Comparison of ENCODE assay signal across 10 cellular contexts in the genomic region with DNA sequence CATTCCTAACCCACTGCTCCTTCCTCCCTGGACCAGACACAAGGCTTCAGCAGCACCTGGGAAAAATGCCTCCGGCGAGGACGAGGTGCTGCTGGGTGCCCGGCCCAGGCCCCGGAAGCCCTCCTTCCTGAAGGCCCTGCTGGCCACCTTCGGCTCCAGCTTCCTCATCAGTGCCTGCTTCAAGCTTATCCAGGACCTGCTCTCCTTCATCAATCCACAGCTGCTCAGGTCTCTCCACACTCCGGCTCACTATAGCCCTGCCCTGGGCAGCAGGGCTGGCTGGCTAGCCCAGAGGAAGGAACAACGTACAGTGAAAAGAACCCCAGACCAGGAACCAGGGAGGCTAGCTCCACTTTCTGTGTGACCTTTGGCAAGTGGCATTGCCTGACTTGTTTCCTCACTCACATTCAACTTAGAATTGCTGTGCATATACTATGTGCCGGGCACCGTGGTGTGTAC. TPM values are rescaled to one million over a fixed set of nuclear protein-coding genes. Genes with fewer than 3 reads are reported as not detected.
DNase-seq lines count a peak whose midpoint lies in the region; ATAC-seq and TF ChIP-seq lines count a peak whose summit lies in the region.
"Had no signal": no experiment of that assay in that cellular context is flagged by ENCODE, and none has a peak within 500 bp of the region (broad histone marks: within the 10 kb centered on the region; RNA-seq: fewer than 3 reads in every experiment).

No MANE protein-coding gene starts in this region.

- H3K27ac ChIP-seq in mesendoderm (ENCODE audit: low read depth, low read length) (peak overlapping the region; percentile 52), upper lobe of left lung (peak overlapping the region; percentile 63 to 86 (median 82))

- H3K9me3 Mint-ChIP-seq in activated CD4-positive, alpha-beta memory T cell treated with anti-CD3 and anti-CD28 coated beads, Interleukin-2, amount 10 ng/mL, durations not matched to agents 7 days and 5 days, result no peaks in the 10 kb centered on the region
- H3K9me3 Mint-ChIP-seq in activated CD4-positive, alpha-beta memory T cell treated with anti-CD3 and anti-CD28 coated beads for 36 hours, result no peaks in the 10 kb centered on the region
- H3K9me3 Mint-ChIP-seq in brain, result peaks cover 0 to 4% (median 0%) of the 10 kb centered on the region in 5 experiments

- H3K27ac Mint-ChIP-seq in activated CD4-positive, alpha-beta memory T cell treated with anti-CD3 and anti-CD28 coated beads, Interleukin-2, amount 10 ng/mL, durations not matched to agents 7 days and 5 days, result peak overlapping the region; percentile 85
- no peak overlapping the region for H3K27ac Mint-ChIP-seq in activated CD4-positive, alpha-beta memory T cell treated with anti-CD3 and anti-CD28 coated beads for 36 hours
- peak overlapping the region in 4 of 5 experiments; percentile 22 to 77 (median 36) for H3K27ac Mint-ChIP-seq in brain

- peaks cover 32% of the 10 kb centered on the region for H3K4me1 Mint-ChIP-seq in activated CD4-positive, alpha-beta memory T cell treated with anti-CD3 and anti-CD28 coated beads, Interleukin-2, amount 10 ng/mL, durations not matched to agents 7 days and 5 days
- peaks cover 14% of the 10 kb centered on the region for H3K4me1 Mint-ChIP-seq in activated CD4-positive, alpha-beta memory T cell treated with anti-CD3 and anti-CD28 coated beads for 36 hours (ENCODE audit: low read depth)
- peaks cover 24% of the 10 kb centered on the region for H3K4me1 Mint-ChIP-seq in brain

- H3K36me3 Mint-ChIP-seq in activated CD4-positive, alpha-beta memory T cell treated with anti-CD3 and anti-CD28 coated beads, Interleukin-2, amount 10 ng/mL, durations not matched to agents 7 days and 5 days (ENCODE audit: low read depth), result no peaks in the 10 kb centered on the region
- no peaks in the 10 kb centered on the region for H3K36me3 Mint-ChIP-seq in activated CD4-positive, alpha-beta memory T cell treated with anti-CD3 and anti-CD28 coated beads for 36 hours
- H3K36me3 Mint-ChIP-seq in brain, result no peaks in the 10 kb centered on the region

- H3K4me2 ChIP-seq in mesendoderm (ENCODE audit: low read length), result no peak overlapping the region

- peak overlapping the region; percentile 59 for H3K56ac ChIP-seq in mesendoderm (ENCODE audit: low read length)

- peak overlapping the region; percentile 89 for H3K4ac ChIP-seq in mesendoderm (ENCODE audit: low read depth, low read length)

- peaks cover 7% of the 10 kb centered on the region for H3K27me3 Mint-ChIP-seq in activated CD4-positive, alpha-beta memory T cell treated with anti-CD3 and anti-CD28 coated beads, Interleukin-2, amount 10 ng/mL, durations not matched to agents 7 days and 5 days
- H3K27me3 Mint-ChIP-seq in activated CD4-positive, alpha-beta memory T cell treated with anti-CD3 and anti-CD28 coated beads for 36 hours, result no peaks in the 10 kb centered on the region
- H3K27me3 Mint-ChIP-seq in brain, result peaks cover 14% of the 10 kb centered on the region

- TF ChIP-seq EP300 in upper lobe of left lung (IDR thresholded peaks at IDR 0.05), result no peak

- no peak overlapping the region for H4K5ac ChIP-seq in mesendoderm (ENCODE audit: low read length)

- H4K8ac ChIP-seq in mesendoderm (ENCODE audit: low read depth, low read length), result no peak overlapping the region

- H3K79me2 ChIP-seq in mesendoderm (ENCODE audit: control insufficient read depth, insufficient read depth, low read length), result no peaks in the 10 kb centered on the region

- H3K79me1 ChIP-seq in mesendoderm (ENCODE audit: low read length), result no peaks in the 10 kb centered on the region

- no peak for TF ChIP-seq POLR2A in upper lobe of left lung (IDR thresholded peaks at IDR 0.05)

- no peaks in the 10 kb centered on the region for H3K27me3 ChIP-seq in mesendoderm (ENCODE audit: insufficient read depth, low read length, poor library complexity)
- H3K27me3 ChIP-seq in upper lobe of left lung, result no peaks in the 10 kb centered on the region

- DNase-seq in activated CD4-positive, alpha-beta memory T cell treated with anti-CD3 and anti-CD28 coated beads, Interleukin-2, amount 10 ng/mL, durations not matched to agents 7 days and 5 days, result no peak
- DNase-seq in activated CD4-positive, alpha-beta memory T cell treated with anti-CD3 and anti-CD28 coated beads for 36 hours, result no peak
- no peak for DNase-seq in mesendoderm
- DNase-seq in upper lobe of left lung, result no peak
- DNase-seq in cerebellum (ENCODE audit: low spot score), result no peak
- DNase-seq: activated CD4-positive, alpha-beta T cell treated with anti-CD3 and anti-CD28 coated beads for 4 hours; occipital lobe had no signal

- POLR2A ChIA-PET in activated CD4-positive, alpha-beta memory T cell treated with anti-CD3 and anti-CD28 coated beads, Interleukin-2, amount 10 ng/mL, durations not matched to agents 7 days and 5 days (lab: Charles Lee), result interaction anchor here (1.3 to 1.9 kb wide), 5 partner anchors 10 to 288 kb away, joined by 3 to 7 read pairs (median 4); a partner anchor contains a TSS
- POLR2A ChIA-PET in activated CD4-positive, alpha-beta memory T cell treated with anti-CD3 and anti-CD28 coated beads for 36 hours (lab: Charles Lee), result no interaction called here

- no peak overlapping the region for H2BK15ac ChIP-seq in mesendoderm (replicated peaks; ENCODE audit: low read depth)

- no peaks in the 10 kb centered on the region for H3K9me3 ChIP-seq in upper lobe of left lung

- CTCF ChIA-PET in activated CD4-positive, alpha-beta memory T cell treated with anti-CD3 and anti-CD28 coated beads, Interleukin-2, amount 10 ng/mL, durations not matched to agents 7 days and 5 days (lab: Charles Lee), result interaction anchor here (1.1 to 1.4 kb wide), 2 partner anchors 30 to 33 kb away, joined by 4 to 5 read pairs; no protein-coding TSS in a partner anchor
- CTCF ChIA-PET in activated CD4-positive, alpha-beta memory T cell treated with anti-CD3 and anti-CD28 coated beads for 36 hours (lab: Charles Lee), result interaction anchor here (0.9 to 2.0 kb wide), 5 partner anchors 31 to 264 kb away, joined by 3 to 5 read pairs (median 4); a partner anchor contains a TSS

- H3K36me3 ChIP-seq in mesendoderm (ENCODE audit: control insufficient read depth, insufficient read depth, low read length), result no peaks in the 10 kb centered on the region
- no peaks in the 10 kb centered on the region for H3K36me3 ChIP-seq in upper lobe of left lung

- peaks cover 4% of the 10 kb centered on the region for H3K4me1 ChIP-seq in mesendoderm (ENCODE audit: control insufficient read depth, low read depth, low read length)
- peaks cover 33 to 44% (median 36%) of the 10 kb centered on the region in 4 donors for H3K4me1 ChIP-seq in upper lobe of left lung

- peak overlapping the region; percentile 2 for H2BK120ac ChIP-seq in mesendoderm (ENCODE audit: low read depth, low read length)

- no peak overlapping the region for H3K23ac ChIP-seq in mesendoderm (ENCODE audit: low read length)

- H3K4me3 Mint-ChIP-seq in activated CD4-positive, alpha-beta memory T cell treated with anti-CD3 and anti-CD28 coated beads, Interleukin-2, amount 10 ng/mL, durations not matched to agents 7 days and 5 days, result no peak overlapping the region
- no peak overlapping the region for H3K4me3 Mint-ChIP-seq in activated CD4-positive, alpha-beta memory T cell treated with anti-CD3 and anti-CD28 coated beads for 36 hours
- no peak overlapping the region for H3K4me3 Mint-ChIP-seq in brain

- intact Hi-C loops in activated CD4-positive, alpha-beta memory T cell treated with anti-CD3 and anti-CD28 coated beads for 36 hours (cut with micrococcal nuclease), result no loop called here

- H3K4me3 ChIP-seq in mesendoderm (ENCODE audit: low read length) (no peak overlapping the region), upper lobe of left lung (no peak overlapping the region)

- no peak overlapping the region for H2AK5ac ChIP-seq in mesendoderm (ENCODE audit: low read length)

- H3K18ac ChIP-seq in mesendoderm (ENCODE audit: low read length), result peak overlapping the region; percentile 64

- H2BK5ac ChIP-seq in mesendoderm (ENCODE audit: low read length), result peak overlapping the region; percentile 14

- H3K9ac ChIP-seq in mesendoderm (ENCODE audit: low read length), result peak overlapping the region; percentile 2

- ATAC-seq in upper lobe of left lung (ENCODE audit: low FRiP score in 2 of 2), result peak in 1 of 2 donors; percentile 3
- ATAC-seq in GM21529 (IDR thresholded peaks at IDR 0.05; ENCODE audit: unreplicated experiment), result no peak
- no peak for ATAC-seq in GM19455 (IDR thresholded peaks at IDR 0.05; ENCODE audit: unreplicated experiment)

- no peak for TF ChIP-seq CTCF in brain (conservative IDR thresholded peaks at IDR 0.05)
- no peak for TF ChIP-seq CTCF in upper lobe of left lung (IDR thresholded peaks at IDR 0.05)

- WGBS in mesendoderm (ENCODE audit: extremely low coverage, insufficient coverage, low lambda C conversion rate), result no CpG with 5 or more reads among the region's 10 CpGs
- WGBS in upper lobe of left lung, 2 donors, result 58 to 70% methylated on average over 5 to 10 of the region's 10 CpGs

RNA-seq across cellular contexts. Expression of a gene that starts 26.2 kb away (rescaled TPM):
- total RNA-seq in activated CD4-positive, alpha-beta memory T cell treated with anti-CD3 and anti-CD28 coated beads, Interleukin-2, amount 10 ng/mL, durations not matched to agents 7 days and 5 days, result under 1 TPM in 1 of 2 experiments, not detected in 1; 0.25 TPM
- not detected for total RNA-seq in activated CD4-positive, alpha-beta memory T cell treated with anti-CD3 and anti-CD28 coated beads for 36 hours
- polyA plus RNA-seq in brain (ENCODE audit: insufficient read depth, low read depth, low replicate concordance), result 0.97 TPM
- polyA plus RNA-seq in mesendoderm (2013, experiment 1 of 2), result 0.13 TPM
- 0.15 TPM for polyA plus RNA-seq in mesendoderm (2013, experiment 2 of 2)
- 100 to 1,000 TPM in 1 of 6 donors, 10 to 100 TPM in 5; 34.2 to 268 (median 57.7) TPM for total RNA-seq in upper lobe of left lung
- total RNA-seq in cerebellum, result 0.82 TPM

RNA-seq across cellular contexts. Expression of a gene that starts 46.8 kb away (rescaled TPM):
- total RNA-seq in activated CD4-positive, alpha-beta memory T cell treated with anti-CD3 and anti-CD28 coated beads, Interleukin-2, amount 10 ng/mL, durations not matched to agents 7 days and 5 days, result 10 to 100 TPM; 29.8 to 31.1 TPM
- 10 to 100 TPM; 27.4 to 27.8 TPM for total RNA-seq in activated CD4-positive, alpha-beta memory T cell treated with anti-CD3 and anti-CD28 coated beads for 36 hours
- polyA plus RNA-seq in brain (ENCODE audit: insufficient read depth, low read depth, low replicate concordance), result 49.0 TPM
- 41.9 TPM for polyA plus RNA-seq in mesendoderm (2013, experiment 1 of 2)
- polyA plus RNA-seq in mesendoderm (2013, experiment 2 of 2), result 41.9 TPM
- 10 to 100 TPM; 27.9 to 52.9 (median 43.7) TPM for total RNA-seq in upper lobe of left lung
- 22.2 TPM for total RNA-seq in cerebellum

RNA-seq across cellular contexts. Expression of a gene that starts 58.5 kb away (rescaled TPM):
- total RNA-seq in activated CD4-positive, alpha-beta memory T cell treated with anti-CD3 and anti-CD28 coated beads, Interleukin-2, amount 10 ng/mL, durations not matched to agents 7 days and 5 days, result 100 to 1,000 TPM; 133 to 139 TPM
- 100 to 1,000 TPM; 120 to 137 TPM for total RNA-seq in activated CD4-positive, alpha-beta memory T cell treated with anti-CD3 and anti-CD28 coated beads for 36 hours
- 34.1 TPM for polyA plus RNA-seq in brain (ENCODE audit: insufficient read depth, low read depth, low replicate concordance)
- 185 TPM for polyA plus RNA-seq in mesendoderm (2013, experiment 1 of 2)
- polyA plus RNA-seq in mesendoderm (2013, experiment 2 of 2), result 187 TPM
- total RNA-seq in upper lobe of left lung (100 to 1,000 TPM in 2 of 6 donors, 10 to 100 TPM in 4; 38.2 to 625 (median 91.4) TPM), cerebellum (133 TPM)

Comparison
In these comparisons a context has a peak if more than half of its experiments do, and no peak if none do; other contexts are left out.
1. RNA of a gene that starts 26.2 kb away (total RNA-seq): 34.2 to 268 TPM in upper lobe of left lung; 0.82 TPM in cerebellum (single experiment), 0.25 TPM in activated CD4-positive, alpha-beta memory T cell treated with anti-CD3 and anti-CD28 coated beads, Interleukin-2, amount 10 ng/mL, durations not matched to agents 7 days and 5 days and not detected in activated CD4-positive, alpha-beta memory T cell treated with anti-CD3 and anti-CD28 coated beads for 36 hours; every median in the first group is over 10 times any median in the second.